ENCODE assay signal across 1 cellular context in the genomic region with DNA sequence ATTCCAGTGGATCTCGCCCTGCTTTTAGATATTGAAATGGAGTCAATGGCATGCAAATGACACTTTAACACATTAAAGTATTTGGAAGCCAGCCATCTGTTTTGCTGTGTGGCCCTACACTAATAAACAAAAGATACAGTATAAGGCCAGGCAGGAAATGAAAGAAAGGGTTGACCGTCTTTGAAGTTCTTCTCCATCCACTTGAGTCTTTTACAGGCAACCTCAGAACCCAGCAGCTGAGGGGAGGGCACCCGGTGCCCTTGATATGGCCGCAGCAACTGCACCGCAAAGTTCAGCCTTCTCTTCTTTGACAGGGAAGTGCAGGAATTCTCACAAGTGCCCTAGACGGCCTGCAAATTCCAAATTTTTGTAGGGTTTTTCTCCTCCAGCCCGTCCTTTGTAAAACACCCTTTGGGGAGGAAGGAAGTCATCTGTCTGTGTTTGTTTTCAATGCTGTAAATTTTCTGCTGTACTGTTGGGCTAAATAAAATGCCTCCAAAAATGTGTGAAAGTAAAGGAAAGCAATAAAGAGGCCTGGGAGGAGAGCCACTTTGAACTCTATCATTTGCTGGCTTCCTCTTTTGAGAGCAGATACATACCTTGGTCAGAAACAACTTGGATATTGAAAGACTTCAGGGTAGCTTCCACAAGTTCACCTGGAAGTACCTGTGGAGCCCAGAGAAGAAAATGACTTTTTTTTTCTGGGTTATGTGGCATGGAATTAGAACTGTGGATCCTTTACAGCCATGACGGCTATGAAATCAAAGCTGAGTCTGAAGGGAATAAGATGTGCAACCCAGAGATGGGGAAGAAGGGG.
TF ChIP-seq lines count a peak whose summit lies in the region.

No MANE protein-coding gene starts in this region.

TF ChIP-seq in H1, 55 proteins besides CTCF, POLR2A, EP300 and RAD21:
- TF ChIP-seq NRF1 (IDR thresholded peaks at IDR 0.05; ENCODE audit: low read depth, low read length), result no peak
- peak; percentile 84 for TF ChIP-seq EZH2 (IDR thresholded peaks at IDR 0.05; ENCODE audit: low read depth, low read length, severe bottlenecking)
- TF ChIP-seq, protein P1, sequence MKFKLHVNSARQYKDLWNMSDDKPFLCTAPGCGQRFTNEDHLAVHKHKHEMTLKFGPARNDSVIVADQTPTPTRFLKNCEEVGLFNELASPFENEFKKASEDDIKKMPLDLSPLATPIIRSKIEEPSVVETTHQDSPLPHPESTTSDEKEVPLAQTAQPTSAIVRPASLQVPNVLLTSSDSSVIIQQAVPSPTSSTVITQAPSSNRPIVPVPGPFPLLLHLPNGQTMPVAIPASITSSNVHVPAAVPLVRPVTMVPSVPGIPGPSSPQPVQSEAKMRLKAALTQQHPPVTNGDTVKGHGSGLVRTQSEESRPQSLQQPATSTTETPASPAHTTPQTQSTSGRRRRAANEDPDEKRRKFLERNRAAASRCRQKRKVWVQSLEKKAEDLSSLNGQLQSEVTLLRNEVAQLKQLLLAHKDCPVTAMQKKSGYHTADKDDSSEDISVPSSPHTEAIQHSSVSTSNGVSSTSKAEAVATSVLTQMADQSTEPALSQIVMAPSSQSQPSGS (IDR thresholded peaks at IDR 0.05; ENCODE audit: low read length), result no peak
- no peak for TF ChIP-seq KDM4A (IDR thresholded peaks at IDR 0.05; ENCODE audit: low read depth, low read length, severe bottlenecking)
- 0 out of 4 replicates have a peak, but pooled peaks of 1 of the 2 experiments have one; percentile 10 for TF ChIP-seq HDAC2 (IDR thresholded peaks at IDR 0.05; ENCODE audit: borderline replicate concordance in 1 of 2, low read depth in 2 of 2, low read length in 2 of 2)
- TF ChIP-seq CEBPB (IDR thresholded peaks at IDR 0.05; ENCODE audit: low read depth, low read length), result no peak
- TF ChIP-seq TBP (IDR thresholded peaks at IDR 0.05; ENCODE audit: low read depth, low read length), result no peak
- no peak for TF ChIP-seq POLR2AphosphoS5 (IDR thresholded peaks at IDR 0.05; ENCODE audit: low read depth, low read length)
- no peak for TF ChIP-seq ASH2L (IDR thresholded peaks at IDR 0.05; ENCODE audit: low read length)
- TF ChIP-seq TEAD4 (IDR thresholded peaks at IDR 0.05; ENCODE audit: low read depth, low read length), result no peak
- no peak for TF ChIP-seq SIX5 (IDR thresholded peaks at IDR 0.05; ENCODE audit: low read depth, low read length)
- TF ChIP-seq SP4 (IDR thresholded peaks at IDR 0.05; ENCODE audit: low read length), result no peak
- no peak for TF ChIP-seq CBX8 (IDR thresholded peaks at IDR 0.05; ENCODE audit: borderline replicate concordance, low read depth, low read length)
- TF ChIP-seq KDM5A (IDR thresholded peaks at IDR 0.05; ENCODE audit: low read length), result no peak
- TF ChIP-seq SIN3A (conservative IDR thresholded peaks at IDR 0.05 in 1 of 2, IDR thresholded peaks at IDR 0.05 in 1 of 2; ENCODE audit: low read depth in 1 of 2, low read length in 2 of 2), result 0 out of 4 replicates have a peak, but pooled peaks of 1 of the 2 experiments have one; percentile 49
- no peak for TF ChIP-seq GABPA (IDR thresholded peaks at IDR 0.05; ENCODE audit: borderline replicate concordance, insufficient read depth, low read length)
- no peak for TF ChIP-seq CHD1 (IDR thresholded peaks at IDR 0.05; ENCODE audit: low read depth, low read length)
- TF ChIP-seq RNF2 (IDR thresholded peaks at IDR 0.05; ENCODE audit: borderline replicate concordance, low read depth, low read length, missing control alignments, poor library complexity, severe bottlenecking), result peak; percentile 61
- TF ChIP-seq, protein P2, sequence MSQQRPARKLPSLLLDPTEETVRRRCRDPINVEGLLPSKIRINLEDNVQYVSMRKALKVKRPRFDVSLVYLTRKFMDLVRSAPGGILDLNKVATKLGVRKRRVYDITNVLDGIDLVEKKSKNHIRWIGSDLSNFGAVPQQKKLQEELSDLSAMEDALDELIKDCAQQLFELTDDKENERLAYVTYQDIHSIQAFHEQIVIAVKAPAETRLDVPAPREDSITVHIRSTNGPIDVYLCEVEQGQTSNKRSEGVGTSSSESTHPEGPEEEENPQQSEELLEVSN (IDR thresholded peaks at IDR 0.05), result no peak
- TF ChIP-seq MAFK (IDR thresholded peaks at IDR 0.05; ENCODE audit: low read depth, low read length), result no peak
- TF ChIP-seq CBX5 (IDR thresholded peaks at IDR 0.05; ENCODE audit: low read depth, low read length), result no peak
- no peak for TF ChIP-seq RBBP5 (IDR thresholded peaks at IDR 0.05; ENCODE audit: borderline replicate concordance, low read depth, low read length)
- TF ChIP-seq, protein P3, sequence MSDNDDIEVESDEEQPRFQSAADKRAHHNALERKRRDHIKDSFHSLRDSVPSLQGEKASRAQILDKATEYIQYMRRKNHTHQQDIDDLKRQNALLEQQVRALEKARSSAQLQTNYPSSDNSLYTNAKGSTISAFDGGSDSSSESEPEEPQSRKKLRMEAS (IDR thresholded peaks at IDR 0.05), result no peak
- TF ChIP-seq GTF2F1 (IDR thresholded peaks at IDR 0.05; ENCODE audit: borderline replicate concordance, low read depth, low read length), result no peak
- TF ChIP-seq RXRA (IDR thresholded peaks at IDR 0.05; ENCODE audit: insufficient read depth, low read depth, low read length), result no peak
- TF ChIP-seq YY1 (IDR thresholded peaks at IDR 0.05; ENCODE audit: low read depth, low read length), result 0 out of 2 replicates have a peak, but pooled peaks have one; percentile 56
- no peak for TF ChIP-seq ZNF274 (IDR thresholded peaks at IDR 0.05; ENCODE audit: borderline replicate concordance, extremely low read depth, low read length)
- peak; percentile 32; the same call in 1 of the 2 replicates for TF ChIP-seq POU5F1 (IDR thresholded peaks at IDR 0.05; ENCODE audit: low read depth, low read length)
- peak; percentile 35; the same call in 1 of the 2 replicates for TF ChIP-seq SP1 (IDR thresholded peaks at IDR 0.05; ENCODE audit: low read depth, low read length)
- peak; percentile 63 for TF ChIP-seq NANOG (IDR thresholded peaks at IDR 0.05; ENCODE audit: insufficient read depth, low read depth, low read length, poor library complexity, severe bottlenecking)
- TF ChIP-seq, protein P4, sequence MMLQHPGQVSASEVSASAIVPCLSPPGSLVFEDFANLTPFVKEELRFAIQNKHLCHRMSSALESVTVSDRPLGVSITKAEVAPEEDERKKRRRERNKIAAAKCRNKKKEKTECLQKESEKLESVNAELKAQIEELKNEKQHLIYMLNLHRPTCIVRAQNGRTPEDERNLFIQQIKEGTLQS (IDR thresholded peaks at IDR 0.05; ENCODE audit: insufficient read depth, low read depth, low read length), result no peak
- TF ChIP-seq SP2 (IDR thresholded peaks at IDR 0.05; ENCODE audit: low read length), result no peak
- TF ChIP-seq EGR1 (IDR thresholded peaks at IDR 0.05; ENCODE audit: borderline replicate concordance, low read depth, low read length), result no peak
- TF ChIP-seq SIRT6 (IDR thresholded peaks at IDR 0.05; ENCODE audit: low read length), result no peak
- TF ChIP-seq HDAC6 (IDR thresholded peaks at IDR 0.05; ENCODE audit: low read depth, low read length), result no peak
- no peak for TF ChIP-seq TAF7 (optimal IDR thresholded peaks at IDR 0.05; ENCODE audit: borderline replicate concordance, low read depth, low read length)
- TF ChIP-seq SAP30 (IDR thresholded peaks at IDR 0.05; ENCODE audit: insufficient read depth, insufficient replicate concordance, low read length), result no peak
- peak; percentile 81 for TF ChIP-seq CTBP2 (IDR thresholded peaks at IDR 0.05; ENCODE audit: borderline replicate concordance, insufficient read depth, insufficient read length, low read length)
- no peak for TF ChIP-seq BACH1 (IDR thresholded peaks at IDR 0.05; ENCODE audit: low read length)
- TF ChIP-seq SRF (IDR thresholded peaks at IDR 0.05; ENCODE audit: low read depth, low read length), result no peak
- peak; percentile 44 for TF ChIP-seq SUZ12 (IDR thresholded peaks at IDR 0.05; ENCODE audit: low read length)
- no peak for TF ChIP-seq BRCA1 (IDR thresholded peaks at IDR 0.05; ENCODE audit: low read depth, low read length)
- no peak for TF ChIP-seq RFX5 (IDR thresholded peaks at IDR 0.05; ENCODE audit: borderline replicate concordance, low read depth, low read length)
- TF ChIP-seq JUN (IDR thresholded peaks at IDR 0.05; ENCODE audit: low read depth, low read length), result no peak
- TF ChIP-seq PHF8 (conservative IDR thresholded peaks at IDR 0.05; ENCODE audit: low read depth, low read length), result no peak
- no peak for TF ChIP-seq FOSL1 (IDR thresholded peaks at IDR 0.05; ENCODE audit: insufficient read depth, low read depth, low read length)
- TF ChIP-seq, protein P5, sequence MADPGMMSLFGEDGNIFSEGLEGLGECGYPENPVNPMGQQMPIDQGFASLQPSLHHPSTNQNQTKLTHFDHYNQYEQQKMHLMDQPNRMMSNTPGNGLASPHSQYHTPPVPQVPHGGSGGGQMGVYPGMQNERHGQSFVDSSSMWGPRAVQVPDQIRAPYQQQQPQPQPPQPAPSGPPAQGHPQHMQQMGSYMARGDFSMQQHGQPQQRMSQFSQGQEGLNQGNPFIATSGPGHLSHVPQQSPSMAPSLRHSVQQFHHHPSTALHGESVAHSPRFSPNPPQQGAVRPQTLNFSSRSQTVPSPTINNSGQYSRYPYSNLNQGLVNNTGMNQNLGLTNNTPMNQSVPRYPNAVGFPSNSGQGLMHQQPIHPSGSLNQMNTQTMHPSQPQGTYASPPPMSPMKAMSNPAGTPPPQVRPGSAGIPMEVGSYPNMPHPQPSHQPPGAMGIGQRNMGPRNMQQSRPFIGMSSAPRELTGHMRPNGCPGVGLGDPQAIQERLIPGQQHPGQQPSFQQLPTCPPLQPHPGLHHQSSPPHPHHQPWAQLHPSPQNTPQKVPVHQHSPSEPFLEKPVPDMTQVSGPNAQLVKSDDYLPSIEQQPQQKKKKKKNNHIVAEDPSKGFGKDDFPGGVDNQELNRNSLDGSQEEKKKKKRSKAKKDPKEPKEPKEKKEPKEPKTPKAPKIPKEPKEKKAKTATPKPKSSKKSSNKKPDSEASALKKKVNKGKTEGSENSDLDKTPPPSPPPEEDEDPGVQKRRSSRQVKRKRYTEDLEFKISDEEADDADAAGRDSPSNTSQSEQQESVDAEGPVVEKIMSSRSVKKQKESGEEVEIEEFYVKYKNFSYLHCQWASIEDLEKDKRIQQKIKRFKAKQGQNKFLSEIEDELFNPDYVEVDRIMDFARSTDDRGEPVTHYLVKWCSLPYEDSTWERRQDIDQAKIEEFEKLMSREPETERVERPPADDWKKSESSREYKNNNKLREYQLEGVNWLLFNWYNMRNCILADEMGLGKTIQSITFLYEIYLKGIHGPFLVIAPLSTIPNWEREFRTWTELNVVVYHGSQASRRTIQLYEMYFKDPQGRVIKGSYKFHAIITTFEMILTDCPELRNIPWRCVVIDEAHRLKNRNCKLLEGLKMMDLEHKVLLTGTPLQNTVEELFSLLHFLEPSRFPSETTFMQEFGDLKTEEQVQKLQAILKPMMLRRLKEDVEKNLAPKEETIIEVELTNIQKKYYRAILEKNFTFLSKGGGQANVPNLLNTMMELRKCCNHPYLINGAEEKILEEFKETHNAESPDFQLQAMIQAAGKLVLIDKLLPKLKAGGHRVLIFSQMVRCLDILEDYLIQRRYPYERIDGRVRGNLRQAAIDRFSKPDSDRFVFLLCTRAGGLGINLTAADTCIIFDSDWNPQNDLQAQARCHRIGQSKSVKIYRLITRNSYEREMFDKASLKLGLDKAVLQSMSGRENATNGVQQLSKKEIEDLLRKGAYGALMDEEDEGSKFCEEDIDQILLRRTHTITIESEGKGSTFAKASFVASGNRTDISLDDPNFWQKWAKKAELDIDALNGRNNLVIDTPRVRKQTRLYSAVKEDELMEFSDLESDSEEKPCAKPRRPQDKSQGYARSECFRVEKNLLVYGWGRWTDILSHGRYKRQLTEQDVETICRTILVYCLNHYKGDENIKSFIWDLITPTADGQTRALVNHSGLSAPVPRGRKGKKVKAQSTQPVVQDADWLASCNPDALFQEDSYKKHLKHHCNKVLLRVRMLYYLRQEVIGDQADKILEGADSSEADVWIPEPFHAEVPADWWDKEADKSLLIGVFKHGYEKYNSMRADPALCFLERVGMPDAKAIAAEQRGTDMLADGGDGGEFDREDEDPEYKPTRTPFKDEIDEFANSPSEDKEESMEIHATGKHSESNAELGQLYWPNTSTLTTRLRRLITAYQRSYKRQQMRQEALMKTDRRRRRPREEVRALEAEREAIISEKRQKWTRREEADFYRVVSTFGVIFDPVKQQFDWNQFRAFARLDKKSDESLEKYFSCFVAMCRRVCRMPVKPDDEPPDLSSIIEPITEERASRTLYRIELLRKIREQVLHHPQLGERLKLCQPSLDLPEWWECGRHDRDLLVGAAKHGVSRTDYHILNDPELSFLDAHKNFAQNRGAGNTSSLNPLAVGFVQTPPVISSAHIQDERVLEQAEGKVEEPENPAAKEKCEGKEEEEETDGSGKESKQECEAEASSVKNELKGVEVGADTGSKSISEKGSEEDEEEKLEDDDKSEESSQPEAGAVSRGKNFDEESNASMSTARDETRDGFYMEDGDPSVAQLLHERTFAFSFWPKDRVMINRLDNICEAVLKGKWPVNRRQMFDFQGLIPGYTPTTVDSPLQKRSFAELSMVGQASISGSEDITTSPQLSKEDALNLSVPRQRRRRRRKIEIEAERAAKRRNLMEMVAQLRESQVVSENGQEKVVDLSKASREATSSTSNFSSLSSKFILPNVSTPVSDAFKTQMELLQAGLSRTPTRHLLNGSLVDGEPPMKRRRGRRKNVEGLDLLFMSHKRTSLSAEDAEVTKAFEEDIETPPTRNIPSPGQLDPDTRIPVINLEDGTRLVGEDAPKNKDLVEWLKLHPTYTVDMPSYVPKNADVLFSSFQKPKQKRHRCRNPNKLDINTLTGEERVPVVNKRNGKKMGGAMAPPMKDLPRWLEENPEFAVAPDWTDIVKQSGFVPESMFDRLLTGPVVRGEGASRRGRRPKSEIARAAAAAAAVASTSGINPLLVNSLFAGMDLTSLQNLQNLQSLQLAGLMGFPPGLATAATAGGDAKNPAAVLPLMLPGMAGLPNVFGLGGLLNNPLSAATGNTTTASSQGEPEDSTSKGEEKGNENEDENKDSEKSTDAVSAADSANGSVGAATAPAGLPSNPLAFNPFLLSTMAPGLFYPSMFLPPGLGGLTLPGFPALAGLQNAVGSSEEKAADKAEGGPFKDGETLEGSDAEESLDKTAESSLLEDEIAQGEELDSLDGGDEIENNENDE (IDR thresholded peaks at IDR 0.05; ENCODE audit: insufficient replicate concordance, low read length), result no peak
